In genomic region chr5:181167814-181168488, GRCh38 we compare ENCODE assay signal across 9 cellular contexts. TPM values are rescaled to one million over a fixed set of nuclear protein-coding genes. Genes with fewer than 3 reads are reported as not detected.
DNase-seq lines count a peak whose midpoint lies in the region; ATAC-seq and TF ChIP-seq lines count a peak whose summit lies in the region.
"Had no signal": no experiment of that assay in that cellular context is flagged by ENCODE, and none has a peak within 500 bp of the region (broad histone marks: within the 10 kb centered on the region; RNA-seq: fewer than 3 reads in every experiment).

No MANE protein-coding gene starts in this region.

- no peak overlapping the region for H4K5ac ChIP-seq in H9 (ENCODE audit: insufficient read length, low read depth, low read length)

- H2AFZ ChIP-seq in H9 (ENCODE audit: low read length) (no peak overlapping the region), SU-DHL-6 (ENCODE audit: low read depth, low read length, severe bottlenecking) (peak overlapping the region; percentile 3)

- peak; percentile 71 for DNase-seq in D341Med (ENCODE audit: low spot score)
- DNase-seq in H9 = peak; percentile 91
- peak; percentile 66 for DNase-seq in iPS-NIHi7 (ENCODE audit: extremely low spot score)
- DNase-seq in natural killer cell = no peak
- no peak for DNase-seq in ovary

- H3K9me3 ChIP-seq in H9 (ENCODE audit: control insufficient read depth, low read depth, low read length) = no peaks in the 10 kb centered on the region
- no peaks in the 10 kb centered on the region for H3K9me3 ChIP-seq in SU-DHL-6 (ENCODE audit: insufficient read depth, low read length)
- no peaks in the 10 kb centered on the region for H3K9me3 ChIP-seq in ovary
- H3K9me3 ChIP-seq: ascending aorta had no signal

- H3K36me3 ChIP-seq in SU-DHL-6 (ENCODE audit: low read length) = no peaks in the 10 kb centered on the region
- H3K36me3 ChIP-seq in ovary = no peaks in the 10 kb centered on the region
- H3K36me3 ChIP-seq: ascending aorta had no signal

- H3K23ac ChIP-seq in H9 (ENCODE audit: insufficient read length, low read depth, low read length) = no peak overlapping the region

- no peak overlapping the region for H3K18ac ChIP-seq in H9 (ENCODE audit: insufficient read length, low read depth, low read length)

- no peak overlapping the region for H2BK5ac ChIP-seq in H9 (ENCODE audit: insufficient read length, low read length)

- H3K27ac ChIP-seq in H9 (ENCODE audit: insufficient read length, low read depth, low read length) = no peak overlapping the region
- no peak overlapping the region for H3K27ac ChIP-seq in SU-DHL-6 (ENCODE audit: low read depth, low read length)
- H3K27ac ChIP-seq in ovary = no peak overlapping the region
- H3K27ac ChIP-seq: ascending aorta had no signal

- H3K27me3 ChIP-seq in H9 (ENCODE audit: insufficient read depth, low read length) = peaks cover 10% of the 10 kb centered on the region
- no peaks in the 10 kb centered on the region for H3K27me3 ChIP-seq in SU-DHL-6 (ENCODE audit: low read length)
- no peaks in the 10 kb centered on the region for H3K27me3 ChIP-seq in ovary

- H3T11ph ChIP-seq in H9 (ENCODE audit: low read length) = no peak overlapping the region

- no peaks in the 10 kb centered on the region for H3K9me2 ChIP-seq in SU-DHL-6 (replicated peaks; ENCODE audit: insufficient read depth, low read length)

- no peak overlapping the region for H2BK15ac ChIP-seq in H9 (ENCODE audit: low read depth, low read length)

- H3K9me3 Mint-ChIP-seq in H9 = no peaks in the 10 kb centered on the region; a peak in 1 of 5 replicates
- no peaks in the 10 kb centered on the region for H3K9me3 Mint-ChIP-seq in natural killer cell

- ATAC-seq in natural killer cell = no peak
- no peak for ATAC-seq in HG03196 (IDR thresholded peaks at IDR 0.05; ENCODE audit: unreplicated experiment)
- ATAC-seq in HG03097 (IDR thresholded peaks at IDR 0.05; ENCODE audit: low FRiP score, unreplicated experiment) = no peak

- peaks cover 21% of the 10 kb centered on the region for H3K23me2 ChIP-seq in H9 (ENCODE audit: insufficient read length, low read depth, low read length, poor library complexity, severe bottlenecking)

- no peak overlapping the region for H3K56ac ChIP-seq in H9 (ENCODE audit: insufficient read length, low read depth, low read length)

- H3K4me3 ChIP-seq in SU-DHL-6 (ENCODE audit: insufficient read depth, low read length, poor library complexity, severe bottlenecking) = no peak overlapping the region
- H3K4me3 ChIP-seq in ovary = no peak overlapping the region
- H3K4me3 ChIP-seq: ascending aorta had no signal

- H3K36me3 Mint-ChIP-seq in H9 (ENCODE audit: insufficient read depth in 1 of 3, low read depth in 3 of 3) (no peaks in the 10 kb centered on the region; a peak in 1 of 7 replicates), natural killer cell (peaks cover 7% of the 10 kb centered on the region)

- no peak overlapping the region for H3K14ac ChIP-seq in H9 (ENCODE audit: insufficient read depth, low read length)

- TF ChIP-seq EP300 in ovary (IDR thresholded peaks at IDR 0.05) = no peak

- H3K27ac Mint-ChIP-seq in H9 = no peak overlapping the region
- H3K27ac Mint-ChIP-seq in natural killer cell = peak overlapping the region in 1 of 2 donors; percentile 32

- H3K4me2 ChIP-seq in H9 (ENCODE audit: insufficient read depth, insufficient read length, low read length) (peak overlapping the region; percentile 89), SU-DHL-6 (ENCODE audit: low read depth, low read length, poor library complexity, severe bottlenecking) (peak overlapping the region; percentile 33)

- H3K9ac ChIP-seq in H9 (ENCODE audit: extremely low read depth, insufficient read length, low read length) = no peak overlapping the region
- no peak overlapping the region for H3K9ac ChIP-seq in SU-DHL-6 (ENCODE audit: low read length)

- no peaks in the 10 kb centered on the region for H4K20me1 ChIP-seq in H9 (ENCODE audit: control insufficient read depth, insufficient read depth, insufficient read length)
- H4K20me1 ChIP-seq in SU-DHL-6 (ENCODE audit: low read depth, low read length) = no peaks in the 10 kb centered on the region

- H3K4ac ChIP-seq in H9 (ENCODE audit: low read depth, low read length) = no peak overlapping the region

- H4K8ac ChIP-seq in H9 (replicated peaks; ENCODE audit: insufficient read length, low read depth, low read length) = no peak overlapping the region

- TF ChIP-seq CTCF in H9 (conservative IDR thresholded peaks at IDR 0.05) = peak; percentile 79
- peak; percentile 73 for TF ChIP-seq CTCF in SU-DHL-6 (IDR thresholded peaks at IDR 0.05; ENCODE audit: insufficient read depth, low read length, poor library complexity, severe bottlenecking)
- no peak for TF ChIP-seq CTCF in natural killer cell (IDR thresholded peaks at IDR 0.05)
- no peak for TF ChIP-seq CTCF in ovary (IDR thresholded peaks at IDR 0.05)

- H3K27me3 Mint-ChIP-seq in H9 (ENCODE audit: low read depth) = peaks cover 61% of the 10 kb centered on the region
- peaks cover 50 to 70% of the 10 kb centered on the region in 2 donors for H3K27me3 Mint-ChIP-seq in natural killer cell (ENCODE audit: low read depth in 2 of 2)

- no peak overlapping the region for H4K91ac ChIP-seq in H9 (ENCODE audit: insufficient read length, low read depth, low read length)

- 0 out of 2 replicates have a peak, but pooled peaks cover 8% of the 10 kb centered on the region for H3F3A ChIP-seq in SU-DHL-6 (ENCODE audit: insufficient read depth)

- no peaks in the 10 kb centered on the region for H3K79me1 ChIP-seq in H9 (ENCODE audit: insufficient read depth, low read depth, low read length, poor library complexity, severe bottlenecking)

- intact Hi-C loops in natural killer cell (cut with micrococcal nuclease) = no loop called here
- intact Hi-C loops in ovary (cut with DNase I) = no loop called here

- no peak for TF ChIP-seq POLR2A in ovary (IDR thresholded peaks at IDR 0.05)

- H3K4me1 ChIP-seq in H9 (ENCODE audit: insufficient read depth, low read length) (peaks cover 3% of the 10 kb centered on the region; the same call in 1 of the 2 replicates), ovary (ENCODE audit: insufficient read depth) (no peaks in the 10 kb centered on the region)
- H3K4me1 ChIP-seq: ascending aorta had no signal

- no peak overlapping the region for H2BK120ac ChIP-seq in H9 (ENCODE audit: low read depth, low read length, poor library complexity, severe bottlenecking)

- no peak overlapping the region for H2BK12ac ChIP-seq in H9 (ENCODE audit: insufficient read length, low read depth, low read length)

- H2BK20ac ChIP-seq in H9 (ENCODE audit: low read depth, low read length, poor library complexity, severe bottlenecking) = no peak overlapping the region

- H3K4me1 Mint-ChIP-seq in H9 = peaks cover 34 to 41% of the 10 kb centered on the region in 2 experiments
- peaks cover 21 to 53% of the 10 kb centered on the region in 2 donors for H3K4me1 Mint-ChIP-seq in natural killer cell

- H2AK5ac ChIP-seq in H9 (ENCODE audit: insufficient read length, low read length) = no peak overlapping the region

- H3K79me2 ChIP-seq in H9 (ENCODE audit: insufficient read depth, low read length) (no peaks in the 10 kb centered on the region), SU-DHL-6 (ENCODE audit: insufficient read depth, low read length) (no peaks in the 10 kb centered on the region)

- H3K4me3 Mint-ChIP-seq in H9 (peak overlapping the region; percentile 69 to 93), natural killer cell (no peak overlapping the region)

- WGBS in H9 (ENCODE audit: extremely low coverage, insufficient read length, low lambda C conversion rate) = no CpG with 5 or more reads among the region's 11 CpGs
- WGBS in ovary, 3 donors = 11 to 15% (median 15%) methylated on average over 11 of the region's 11 CpGs

RNA-seq across cellular contexts. Expression of gene OR2V2, which starts 20.6 kb away (rescaled TPM):
- total RNA-seq in H9 (2021) = not detected in 2 replicates
- not detected for total RNA-seq in natural killer cell
- total RNA-seq in ovary = under 1 TPM in 1 of 7 donors, not detected in 6; 0.80 TPM
- not detected for polyA plus RNA-seq in ovary
- total RNA-seq: ascending aorta had no signal

RNA-seq across cellular contexts. Expression of gene OR2V1, which starts 37.0 kb away (rescaled TPM):
- total RNA-seq in H9 (2021) = not detected in 2 replicates
- total RNA-seq in natural killer cell = not detected
- total RNA-seq in ovary = not detected
- not detected for polyA plus RNA-seq in ovary
- total RNA-seq: ascending aorta had no signal

RNA-seq across cellular contexts. Expression of gene TRIM7, which starts 37.0 kb away (rescaled TPM):
- not detected in 2 replicates for total RNA-seq in H9 (2021)
- total RNA-seq in natural killer cell = 1 to 10 TPM in 1 of 3 donors, under 1 TPM in 1, not detected in 1; 0.73 to 1.2 TPM
- total RNA-seq in ovary = 1 to 10 TPM in 2 of 7 donors, under 1 TPM in 5; 0.34 to 2.9 (median 0.93) TPM
- polyA plus RNA-seq in ovary = under 1 TPM; 0.45 to 0.82 TPM

RNA-seq across cellular contexts. Expression of gene TRIM41, which starts 55.1 kb away (rescaled TPM):
- total RNA-seq in H9 (2021) (33.5 and 34.2 TPM in 2 replicates), natural killer cell (10 to 100 TPM; 33.4 to 41.6 (median 36.0) TPM), ovary (10 to 100 TPM in 6 of 7 donors, 1 to 10 TPM in 1; 8.2 to 22.7 (median 17.6) TPM)
- polyA plus RNA-seq in ovary = 10 to 100 TPM; 11.1 to 13.2 TPM

Comparison
In these comparisons a context has a peak if more than half of its experiments do, and no peak if none do; other contexts are left out.
1. DNase-seq: peak in D341Med (single experiment), H9 (single experiment) and iPS-NIHi7 (single experiment); none in natural killer cell (single experiment) and ovary (0 of 5).
2. CTCF ChIP-seq: peak in H9 (single experiment) and SU-DHL-6 (single experiment); none in natural killer cell (single experiment) and ovary (0 of 3).